Comparison of ENCODE assay signal across 15 cellular contexts in genomic region chr10:132957981-132958885, GRCh38. TPM values are rescaled to one million over a fixed set of nuclear protein-coding genes. Genes with fewer than 3 reads are reported as not detected.
"Had no signal": no experiment of that assay in that cellular context is flagged by ENCODE, and none has a peak within 500 bp of the region (broad histone marks: within the 10 kb centered on the region; RNA-seq: fewer than 3 reads in every experiment).

No MANE protein-coding gene starts in this region.

- H3K4me3 ChIP-seq: breast epithelium, prostate gland had no signal

- H3K9me3 ChIP-seq: breast epithelium, prostate gland, SK-N-SH had no signal

- H3K27ac Mint-ChIP-seq: activated CD4-positive, alpha-beta T cell treated with anti-CD3 and anti-CD28 coated beads, Interleukin-2, amount 10 ng/mL, durations not matched to agents 7 days and 5 days; activated naive CD8-positive, alpha-beta T cell treated with anti-CD3 and anti-CD28 coated beads, Interleukin-2, amount 10 ng/mL, durations not matched to agents 7 days and 5 days; mesothelial cell of epicardium; WTC11 had no signal

- H3K4me3 Mint-ChIP-seq: activated CD4-positive, alpha-beta T cell treated with anti-CD3 and anti-CD28 coated beads, Interleukin-2, amount 10 ng/mL, durations not matched to agents 7 days and 5 days; activated naive CD8-positive, alpha-beta T cell treated with anti-CD3 and anti-CD28 coated beads, Interleukin-2, amount 10 ng/mL, durations not matched to agents 7 days and 5 days; activated T-cell treated with anti-CD3 and anti-CD28 coated beads, Interleukin-2, amount 50 U/mL, for 4 hours; mesothelial cell of epicardium; WTC11 had no signal

- DNase-seq: activated CD4-positive, alpha-beta T cell treated with anti-CD3 and anti-CD28 coated beads, Interleukin-2, amount 10 ng/mL, durations not matched to agents 7 days and 5 days; activated gamma-delta T cell treated with Interleukin-2 at 50 U/mL for 16 hours; activated naive CD8-positive, alpha-beta T cell treated with anti-CD3 and anti-CD28 coated beads, Interleukin-2, amount 10 ng/mL, durations not matched to agents 7 days and 5 days; activated T-cell treated with anti-CD3 and anti-CD28 coated beads, Interleukin-2, amount 50 U/mL, for 4 hours; anterior cingulate cortex; foreskin keratinocyte; stimulated activated CD4-positive, alpha-beta T cell treated with anti-CD3 and anti-CD28 coated beads, Interleukin-2, amount 100 ng/mL, for 48 hours; stimulated activated naive CD4-positive, alpha-beta T cell treated with Interleukin-2 at 50 U/mL for 16 hours had no signal

- H3K36me3 ChIP-seq: breast epithelium, prostate gland had no signal

- H3K9me3 Mint-ChIP-seq: activated CD4-positive, alpha-beta T cell treated with anti-CD3 and anti-CD28 coated beads, Interleukin-2, amount 10 ng/mL, durations not matched to agents 7 days and 5 days; activated naive CD8-positive, alpha-beta T cell treated with anti-CD3 and anti-CD28 coated beads, Interleukin-2, amount 10 ng/mL, durations not matched to agents 7 days and 5 days; activated T-cell treated with anti-CD3 and anti-CD28 coated beads, Interleukin-2, amount 50 U/mL, for 4 hours; mesothelial cell of epicardium; WTC11 had no signal

- H3K4me2 ChIP-seq: SK-N-SH had no signal

- H3K27ac ChIP-seq: breast epithelium, foreskin keratinocyte, prostate gland had no signal

- H3K4me1 ChIP-seq: breast epithelium, foreskin keratinocyte, prostate gland had no signal

- H3K9ac ChIP-seq: SK-N-SH had no signal

- ATAC-seq: activated T-cell treated with anti-CD3 and anti-CD28 coated beads, Interleukin-2, amount 50 U/mL, for 4 hours; foreskin keratinocyte; WTC11 had no signal

RNA-seq across cellular contexts. Expression of gene CFAP46, which starts 15.9 kb away (rescaled TPM):
- total RNA-seq: activated CD4-positive, alpha-beta T cell treated with anti-CD3 and anti-CD28 coated beads, Interleukin-2, amount 10 ng/mL, durations not matched to agents 7 days and 5 days; activated naive CD8-positive, alpha-beta T cell treated with anti-CD3 and anti-CD28 coated beads, Interleukin-2, amount 10 ng/mL, durations not matched to agents 7 days and 5 days; myocyte; T-helper 1 cell treated with Interleukin-12 subunit alpha and Interleukin-12 subunit beta and Interleukin-4 antibody, amounts not matched to agents 30 ng/mL and 1 ng/mL, for 36 hours had no signal
